8 cellular contexts compared by ENCODE assay signal in genomic region chr12:71840226-71840847, GRCh38. TPM values are rescaled to one million over a fixed set of nuclear protein-coding genes. Genes with fewer than 3 reads are reported as not detected.
A peak's percentile ranks its signal among the peaks of the same experiment; 100 is the strongest.
DNase-seq lines count a peak whose midpoint lies in the region; ATAC-seq and TF ChIP-seq lines count a peak whose summit lies in the region.

No MANE protein-coding gene starts in this region.

- H3K4me3 Mint-ChIP-seq in activated naive CD8-positive, alpha-beta T cell: peak overlapping the region; percentile 98

- no peaks in the 10 kb centered on the region for H3K9me2 ChIP-seq in GM23248 (ENCODE audit: insufficient read depth)
- no peaks in the 10 kb centered on the region for H3K9me2 ChIP-seq in MM.1S (replicated peaks; ENCODE audit: insufficient read depth, low read length)

- intact Hi-C loops in right cardiac atrium (cut with DNase I): loop anchor here in 1 of 4 donors (10.0 kb wide), 1 partner anchor 56 kb away; no protein-coding TSS in a partner anchor
- intact Hi-C loops in sciatic nerve (cut with DNase I): no loop called here

- in situ Hi-C loops in GM23248 (cut with MboI): no loop called here

- H3K4me1 Mint-ChIP-seq in activated naive CD8-positive, alpha-beta T cell (ENCODE audit: low read depth): peaks cover 50% of the 10 kb centered on the region

- no peaks in the 10 kb centered on the region for H3K27me3 ChIP-seq in GM23248 (replicated peaks; ENCODE audit: insufficient read depth)
- no peaks in the 10 kb centered on the region for H3K27me3 ChIP-seq in MM.1S (replicated peaks; ENCODE audit: insufficient read depth, low read length)
- no peaks in the 10 kb centered on the region for H3K27me3 ChIP-seq in right cardiac atrium (ENCODE audit: control insufficient read depth, insufficient read depth)

- H3K36me3 ChIP-seq in GM23248 (ENCODE audit: low read depth): no peaks in the 10 kb centered on the region
- no peaks in the 10 kb centered on the region for H3K36me3 ChIP-seq in MM.1S (replicated peaks; ENCODE audit: insufficient read depth, low read length)

- peak overlapping the region; percentile 100 for H3K27ac ChIP-seq in GM23248
- peak overlapping the region; percentile 81 for H3K27ac ChIP-seq in MM.1S (ENCODE audit: low read length)
- H3K27ac ChIP-seq in right cardiac atrium (ENCODE audit: low read length): peak overlapping the region; percentile 97

- DNase-seq in NCI-H2081 (lab: John Stamatoyannopoulos, UW): peak; percentile 2 to 37
- no peak for DNase-seq in NCI-H2081 treated with DMSO at 0.1 percent for 48 hours (lab: John Stamatoyannopoulos, UW)
- peak; percentile 89 for DNase-seq in GM23248
- no peak for DNase-seq in MM.1S
- no peak for DNase-seq in right cardiac atrium
- no peak for DNase-seq in sciatic nerve (ENCODE audit: low spot score)

- ATAC-seq in right cardiac atrium (peak in 1 of 2 donors; percentile 73), sciatic nerve (peak; percentile 21), HG02763 (IDR thresholded peaks at IDR 0.05; ENCODE audit: unreplicated experiment) (no peak)

- no peaks in the 10 kb centered on the region for H3K9me3 Mint-ChIP-seq in activated naive CD8-positive, alpha-beta T cell (ENCODE audit: low read depth)

- H3K9me3 ChIP-seq in GM23248 (ENCODE audit: low read depth): no peaks in the 10 kb centered on the region
- H3K9me3 ChIP-seq in MM.1S (replicated peaks; ENCODE audit: insufficient read depth, low read length): no peaks in the 10 kb centered on the region
- H3K9me3 ChIP-seq in right cardiac atrium (ENCODE audit: control insufficient read depth, low read length): no peaks in the 10 kb centered on the region

- no peak for TF ChIP-seq CTCF in MM.1S (IDR thresholded peaks at IDR 0.05; ENCODE audit: low read length)

- H4K20me1 ChIP-seq in GM23248 (ENCODE audit: insufficient read depth) (0 out of 2 replicates have a peak, but pooled peaks cover 20% of the 10 kb centered on the region), MM.1S (ENCODE audit: insufficient read depth, low read length) (no peaks in the 10 kb centered on the region)

- H3K4me2 ChIP-seq in GM23248 (ENCODE audit: unreplicated experiment): peak overlapping the region; percentile 93
- H3K4me2 ChIP-seq in MM.1S (ENCODE audit: low read depth, low read length): peak overlapping the region; percentile 52

- peaks cover 22% of the 10 kb centered on the region for H3F3A ChIP-seq in GM23248 (ENCODE audit: insufficient read depth)
- peaks cover 7% of the 10 kb centered on the region for H3F3A ChIP-seq in MM.1S (ENCODE audit: insufficient read depth, low read length)

- H3K27ac Mint-ChIP-seq in activated naive CD8-positive, alpha-beta T cell: peak overlapping the region; percentile 97

- no peaks in the 10 kb centered on the region for H3K27me3 Mint-ChIP-seq in activated naive CD8-positive, alpha-beta T cell

- peaks cover 2% of the 10 kb centered on the region for H3K36me3 Mint-ChIP-seq in activated naive CD8-positive, alpha-beta T cell

- H3K4me1 ChIP-seq in GM23248 (ENCODE audit: insufficient read depth) (peaks cover 15% of the 10 kb centered on the region), MM.1S (ENCODE audit: low read length) (0 out of 2 replicates have a peak, but pooled peaks cover 3% of the 10 kb centered on the region), right cardiac atrium (ENCODE audit: control insufficient read depth, insufficient read depth, low read length) (peaks cover 2% of the 10 kb centered on the region)

- WGBS in GM23248 (ENCODE audit: low coverage in 1 of 2, low lambda C conversion rate in 2 of 2, missing lambda C conversion rate in 2 of 2), 2 experiments: 1 to 4% methylated on average over 20 of the region's 20 CpGs
- WGBS in right cardiac atrium: 2% methylated on average over 20 of the region's 20 CpGs

- H3K4me3 ChIP-seq in GM23248 (peak overlapping the region; percentile 98), MM.1S (ENCODE audit: low read length) (peak overlapping the region; percentile 76), right cardiac atrium (ENCODE audit: low read length) (peak overlapping the region; percentile 89)

- peaks cover 54% of the 10 kb centered on the region for H3K79me2 ChIP-seq in GM23248 (ENCODE audit: insufficient read depth)
- peaks cover 57% of the 10 kb centered on the region for H3K79me2 ChIP-seq in MM.1S (ENCODE audit: low read length)

- H3K9ac ChIP-seq in GM23248: peak overlapping the region; percentile 99
- peak overlapping the region; percentile 71 for H3K9ac ChIP-seq in MM.1S (ENCODE audit: low read length)

- peak overlapping the region; percentile 95 for H2AFZ ChIP-seq in GM23248
- peak overlapping the region; percentile 74 for H2AFZ ChIP-seq in MM.1S (ENCODE audit: low read length)

RNA-seq across cellular contexts. Expression of gene TBC1D15, which starts 0.8 kb away (rescaled TPM):
- 13.4 and 14.7 TPM in 2 replicates for total RNA-seq in GM23248 (2014; rRNA removed; shearing (Covaris generic))
- polyA plus RNA-seq in GM23248 (2016; fragmentation: Nextera tagmentation; extraction: Ambion mirVana) (28.8 and 30.2 TPM in 2 replicates), right cardiac atrium (16.7 TPM)
- total RNA-seq in right cardiac atrium (10 to 100 TPM; 22.9 to 30.8 (median 28.5) TPM), sciatic nerve (69.1 TPM)

Comparison
In these comparisons a context has a peak if more than half of its experiments do, and no peak if none do; other contexts are left out.
1. DNase-seq: peak in NCI-H2081 (2 of 2) and GM23248 (single experiment); none in NCI-H2081 treated with DMSO at 0.1 percent for 48 hours (single experiment), MM.1S (single experiment), right cardiac atrium (0 of 3) and sciatic nerve (single experiment).
2. Peak in every context shown above with its lines, with median percentiles within 50 percentile points of each other: H3K27ac ChIP-seq and H3K4me3 ChIP-seq.